ENCODE assay signal across 11 cellular contexts in the genomic region with DNA sequence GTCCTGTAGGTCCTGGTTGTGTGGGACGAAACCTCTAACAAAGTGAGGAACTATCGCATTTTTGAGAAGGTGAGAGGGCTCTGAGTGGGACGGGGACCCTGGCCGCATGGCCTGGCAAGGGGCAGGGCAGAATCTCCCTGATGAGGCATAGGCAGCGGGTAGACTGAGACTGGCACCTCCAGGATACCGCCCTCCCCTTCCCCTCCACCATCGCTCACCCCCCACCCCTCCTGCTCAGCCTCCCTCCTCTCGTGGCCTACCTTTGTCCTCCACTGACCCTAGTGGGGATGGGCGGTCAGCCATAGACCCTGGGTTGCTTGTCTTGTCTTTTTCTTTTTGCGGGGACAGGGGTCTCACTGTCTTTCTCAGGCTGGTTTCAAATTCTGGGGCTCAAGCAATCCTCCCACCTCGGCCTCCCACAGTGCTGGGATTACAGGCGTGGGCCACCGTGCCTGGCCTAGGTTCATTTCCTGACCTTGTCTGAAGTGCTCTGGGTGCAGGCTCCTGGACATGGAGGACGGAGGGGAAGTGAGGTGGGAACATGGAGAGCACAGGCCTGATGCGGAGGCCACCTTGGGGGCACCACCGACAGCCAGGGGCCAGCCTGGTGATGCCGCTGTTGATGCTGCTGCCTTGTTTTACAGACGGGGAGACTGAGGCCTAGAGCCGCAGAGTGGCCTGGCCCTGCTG. TPM values are rescaled to one million over a fixed set of nuclear protein-coding genes. Genes with fewer than 3 reads are reported as not detected.
DNase-seq lines count a peak whose midpoint lies in the region; ATAC-seq, FAIRE-seq and TF ChIP-seq lines count a peak whose summit lies in the region.
"Had no signal": no experiment of that assay in that cellular context is flagged by ENCODE, and none has a peak within 500 bp of the region (broad histone marks: within the 10 kb centered on the region; RNA-seq: fewer than 3 reads in every experiment).

No MANE protein-coding gene starts in this region.

- BruUV-seq in GM12878 (replicated peaks; lab: Mats Ljungman, UMichigan): no TSS peak

- TF ChIP-seq CTCF in GM12878 (IDR thresholded peaks at IDR 0.05 in 2 of 3, conservative IDR thresholded peaks at IDR 0.05 in 1 of 3; ENCODE audit: control insufficient read depth in 2 of 3, extremely low read depth in 1 of 3, insufficient read depth in 1 of 3, low read depth in 3 of 3, low read length in 3 of 3): no peak

- no peaks in the 10 kb centered on the region for H4K20me1 ChIP-seq in GM12878 (ENCODE audit: control insufficient read depth, insufficient read depth)

- H3K9me3 ChIP-seq in GM12878 (replicated peaks; ENCODE audit: control insufficient read depth, insufficient read depth, low read length): no peaks in the 10 kb centered on the region

- no peak overlapping the region for H3K9ac ChIP-seq in GM12878 (ENCODE audit: control insufficient read depth, insufficient read depth, low read length)

- no peaks in the 10 kb centered on the region for H3K27me3 ChIP-seq in GM12878 (replicated peaks in 1 of 2; ENCODE audit: control insufficient read depth in 2 of 2, insufficient read depth in 2 of 2, low read length in 1 of 2)

- ATAC-seq in HG02642 (IDR thresholded peaks at IDR 0.05; ENCODE audit: poor library complexity, unreplicated experiment) (peak; percentile 6), GM12878 (no peak)

- POLR2A ChIA-PET in GM12878 (lab: Charles Lee): no interaction called here

- H3K27ac ChIP-seq in GM12878 (ENCODE audit: control insufficient read depth, insufficient read depth): peak overlapping the region; percentile 41; the same call in 1 of the 2 replicates

- H3K79me2 ChIP-seq in GM12878 (ENCODE audit: control insufficient read depth, insufficient read depth, low read length): no peaks in the 10 kb centered on the region

- no peak overlapping the region for H2AFZ ChIP-seq in GM12878 (ENCODE audit: control insufficient read depth, low read depth, low read length)

- DNase-seq in activated effector memory CD4-positive, alpha-beta T cell treated with anti-CD3 and anti-CD28 coated beads, Interleukin-2, amount 50 U/mL, for 16 hours: peak; percentile 41
- DNase-seq in activated effector memory CD4-positive, alpha-beta T cell treated with Interleukin-2 at 50 U/mL for 16 hours: no peak
- DNase-seq in GM12878 (ENCODE audit: low read depth, low spot score): no peak
- peak; percentile 48 for DNase-seq in posterior vena cava (ENCODE audit: low spot score)
- no peak for DNase-seq in stimulated activated naive CD4-positive, alpha-beta T cell treated with Interleukin-2 at 50 U/mL for 16 hours (lab: John Stamatoyannopoulos, UW)
- DNase-seq in NCI-H1436 treated with DMSO at 0.1 percent for 48 hours (lab: John Stamatoyannopoulos, UW): no peak
- no peak for DNase-seq in superior temporal gyrus (ENCODE audit: extremely low spot score)
- DNase-seq: activated CD4-positive, CD25-positive, alpha-beta regulatory T cell; NCI-H2029 treated with DMSO at 0.1 percent for 48 hours had no signal

- no peak for TF ChIP-seq RAD21 in GM12878 (IDR thresholded peaks at IDR 0.05; ENCODE audit: insufficient read depth, low read depth, low read length)

- peak overlapping the region; percentile 6; the same call in 1 of the 2 replicates for H3K4me2 ChIP-seq in GM12878 (ENCODE audit: control insufficient read depth, insufficient read depth)

- peaks cover 15 to 22% of the 10 kb centered on the region in 2 experiments; a peak in 3 of 4 replicates for H3K36me3 ChIP-seq in GM12878 (ENCODE audit: control insufficient read depth in 2 of 2, insufficient read depth in 2 of 2, low read length in 1 of 2)

- TF ChIP-seq EP300 in GM12878 (IDR thresholded peaks at IDR 0.05; ENCODE audit: borderline replicate concordance in 1 of 2, control insufficient read depth in 1 of 2, low read depth in 2 of 2, low read length in 2 of 2): no peak

- intact Hi-C loops in GM12878 (cut with micrococcal nuclease; ENCODE audit: unreplicated experiment): no loop called here
- intact Hi-C loops in posterior vena cava (cut with DNase I): no loop called here

- RAD21 ChIA-PET in GM12878 (lab: Charles Lee; ENCODE audit: unreplicated experiment): interaction anchor here (1.0 to 1.1 kb wide), 2 partner anchors 46 to 47 kb away, joined by 3 to 4 read pairs; no protein-coding TSS in a partner anchor

- H3K4me3 ChIP-seq in GM12878: no peak overlapping the region

- in situ Hi-C loops in GM12878 (cut with MboI): no loop called here

- TF ChIP-seq POLR2A in GM12878 (IDR thresholded peaks at IDR 0.05; ENCODE audit: low read depth, low read length): no peak

- 81% methylated on average over 16 of the region's 19 CpGs for WGBS in GM12878 (ENCODE audit: insufficient coverage, insufficient replicate concordance, low lambda C conversion rate, missing lambda C conversion rate)

- FAIRE-seq in GM12878 (lab: Jason Lieb, UNC): no peak
- FAIRE-seq: H1 had no signal

- SMC1A ChIA-PET in GM12878 (lab: Charles Lee; ENCODE audit: uncharacterized antibody, unreplicated experiment): interaction anchor here (0.6 to 1.4 kb wide), 2 partner anchors 103 to 957 kb away, joined by 3 to 4 read pairs; no protein-coding TSS in a partner anchor

- H3K4me1 ChIP-seq in GM12878 (ENCODE audit: control insufficient read depth, insufficient read depth, low read length): peaks cover 44% of the 10 kb centered on the region

- CTCF ChIA-PET in GM12878 (lab: Yijun Ruan, JAX): interaction anchor here (1.0 kb wide), 1 partner anchor 69 kb away, joined by 3 read pairs; no protein-coding TSS in a partner anchor

TF ChIP-seq in GM12878, 131 proteins besides CTCF, POLR2A, EP300 and RAD21 (continues in another document):
- no peak for TF ChIP-seq ZNF24 (IDR thresholded peaks at IDR 0.05)
- TF ChIP-seq SUZ12 (IDR thresholded peaks at IDR 0.05; ENCODE audit: unreplicated experiment): no peak
- TF ChIP-seq, protein P1, sequence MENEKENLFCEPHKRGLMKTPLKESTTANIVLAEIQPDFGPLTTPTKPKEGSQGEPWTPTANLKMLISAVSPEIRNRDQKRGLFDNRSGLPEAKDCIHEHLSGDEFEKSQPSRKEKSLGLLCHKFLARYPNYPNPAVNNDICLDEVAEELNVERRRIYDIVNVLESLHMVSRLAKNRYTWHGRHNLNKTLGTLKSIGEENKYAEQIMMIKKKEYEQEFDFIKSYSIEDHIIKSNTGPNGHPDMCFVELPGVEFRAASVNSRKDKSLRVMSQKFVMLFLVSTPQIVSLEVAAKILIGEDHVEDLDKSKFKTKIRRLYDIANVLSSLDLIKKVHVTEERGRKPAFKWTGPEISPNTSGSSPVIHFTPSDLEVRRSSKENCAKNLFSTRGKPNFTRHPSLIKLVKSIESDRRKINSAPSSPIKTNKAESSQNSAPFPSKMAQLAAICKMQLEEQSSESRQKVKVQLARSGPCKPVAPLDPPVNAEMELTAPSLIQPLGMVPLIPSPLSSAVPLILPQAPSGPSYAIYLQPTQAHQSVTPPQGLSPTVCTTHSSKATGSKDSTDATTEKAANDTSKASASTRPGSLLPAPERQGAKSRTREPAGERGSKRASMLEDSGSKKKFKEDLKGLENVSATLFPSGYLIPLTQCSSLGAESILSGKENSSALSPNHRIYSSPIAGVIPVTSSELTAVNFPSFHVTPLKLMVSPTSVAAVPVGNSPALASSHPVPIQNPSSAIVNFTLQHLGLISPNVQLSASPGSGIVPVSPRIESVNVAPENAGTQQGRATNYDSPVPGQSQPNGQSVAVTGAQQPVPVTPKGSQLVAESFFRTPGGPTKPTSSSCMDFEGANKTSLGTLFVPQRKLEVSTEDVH (IDR thresholded peaks at IDR 0.05; ENCODE audit: low read depth, partially characterized antibody): no peak

RNA-seq across cellular contexts. Expression of a gene that starts 10.5 kb away (rescaled TPM):
- total RNA-seq in GM12878 (2013; cell fraction: nucleolus; rRNA removed): 321 and 355 TPM in 2 replicates
- total RNA-seq in GM12878 (2014; rRNA removed) (128 and 136 TPM in 2 replicates), GM12878 (2014; rRNA removed; fragmentation: Illumina TruSeq; extraction: Trizol) (65.6 and 70.1 TPM in 2 replicates), GM12878 (2021) (182 and 183 TPM in 2 replicates), posterior vena cava (100 to 1,000 TPM; 297 to 327 TPM)
- 61.6 TPM for polyA plus RNA-seq in GM12878 (2011; ENCODE audit: low read depth)
- polyA plus RNA-seq in GM12878 (2011; rRNA removed) (75.4 and 93.5 TPM in 2 replicates), GM12878 (2014; fragmentation: Illumina TruSeq; extraction: Trizol) (97.2 and 107 TPM in 2 replicates), GM12878 (2014; fragmentation: Nextera tagmentation; extraction: Ambion mirVana) (10 to 100 TPM; 21.6 to 50.2 TPM), GM12878 (2014; rRNA removed) (113 and 126 TPM in 2 replicates), GM12878 (2016; fragmentation: Nextera tagmentation; extraction: Ambion mirVana) (100 to 1,000 TPM; 113 to 116 TPM)
- polyA plus RNA-seq in GM12878 (2011; cell fraction: cytosol; rRNA removed): 103 and 152 TPM in 2 replicates
- 199 and 226 TPM in 2 replicates for polyA plus RNA-seq in GM12878 (2011; cell fraction: nucleus; rRNA removed)
- 119 and 148 TPM in 2 replicates for polyA plus RNA-seq in GM12878 (2012)
- 79.6 and 95.6 TPM in 2 replicates for polyA minus RNA-seq in GM12878 (2011; rRNA and poly(A)+ RNA removed)
- 36.4 and 43.2 TPM in 2 replicates for polyA minus RNA-seq in GM12878 (2011; cell fraction: cytosol; rRNA and poly(A)+ RNA removed)
- 57.1 and 78.0 TPM in 2 replicates for polyA minus RNA-seq in GM12878 (2011; cell fraction: nucleus; rRNA and poly(A)+ RNA removed)

RNA-seq across cellular contexts. Expression of a gene that starts 40.2 kb away (rescaled TPM):
- total RNA-seq in GM12878 (2013; cell fraction: nucleolus; rRNA removed): 275 and 349 TPM in 2 replicates
- total RNA-seq in GM12878 (2014; rRNA removed): 35.5 and 40.9 TPM in 2 replicates
- total RNA-seq in GM12878 (2014; rRNA removed; fragmentation: Illumina TruSeq; extraction: Trizol): 17.5 and 19.0 TPM in 2 replicates
- 51.1 and 61.8 TPM in 2 replicates for total RNA-seq in GM12878 (2021)
- 9.0 TPM for polyA plus RNA-seq in GM12878 (2011; ENCODE audit: low read depth)
- 18.0 and 37.1 TPM in 2 replicates for polyA plus RNA-seq in GM12878 (2011; rRNA removed)
- 35.7 and 42.6 TPM in 2 replicates for polyA plus RNA-seq in GM12878 (2011; cell fraction: cytosol; rRNA removed)
- 270 and 290 TPM in 2 replicates for polyA plus RNA-seq in GM12878 (2011; cell fraction: nucleus; rRNA removed)
- 30.0 and 35.3 TPM in 2 replicates for polyA plus RNA-seq in GM12878 (2012)
- 7.8 and 18.3 TPM in 2 replicates for polyA plus RNA-seq in GM12878 (2014; fragmentation: Illumina TruSeq; extraction: Trizol)
- 1 to 10 TPM; 1.1 TPM for polyA plus RNA-seq in GM12878 (2014; fragmentation: Nextera tagmentation; extraction: Ambion mirVana)
- 54.7 and 57.8 TPM in 2 replicates for polyA plus RNA-seq in GM12878 (2014; rRNA removed)
- polyA plus RNA-seq in GM12878 (2016; fragmentation: Nextera tagmentation; extraction: Ambion mirVana): 10 to 100 TPM; 23.0 to 24.8 TPM
- 72.7 and 138 TPM in 2 replicates for polyA minus RNA-seq in GM12878 (2011; rRNA and poly(A)+ RNA removed)
- 8.9 and 18.7 TPM in 2 replicates for polyA minus RNA-seq in GM12878 (2011; cell fraction: cytosol; rRNA and poly(A)+ RNA removed)
- polyA minus RNA-seq in GM12878 (2011; cell fraction: nucleus; rRNA and poly(A)+ RNA removed): 47.3 and 86.5 TPM in 2 replicates
- 10 to 100 TPM; 47.8 to 52.4 TPM for total RNA-seq in posterior vena cava

Comparison
In these comparisons a context has a peak if more than half of its experiments do, and no peak if none do; other contexts are left out.
1. DNase-seq: peak in activated effector memory CD4-positive, alpha-beta T cell treated with anti-CD3 and anti-CD28 coated beads, Interleukin-2, amount 50 U/mL, for 16 hours (single experiment) and posterior vena cava (single experiment); none in activated effector memory CD4-positive, alpha-beta T cell treated with Interleukin-2 at 50 U/mL for 16 hours (single experiment), GM12878 (single experiment), stimulated activated naive CD4-positive, alpha-beta T cell treated with Interleukin-2 at 50 U/mL for 16 hours (single experiment), NCI-H1436 treated with DMSO at 0.1 percent for 48 hours (single experiment) and superior temporal gyrus (single experiment).